ENCODE assay signal across 9 cellular contexts in genomic region chr19:41753936-41754529, GRCh38. TPM values are rescaled to one million over a fixed set of nuclear protein-coding genes. Genes with fewer than 3 reads are reported as not detected.
DNase-seq lines count a peak whose midpoint lies in the region; ATAC-seq, FAIRE-seq and TF ChIP-seq lines count a peak whose summit lies in the region.
"Had no signal": no experiment of that assay in that cellular context is flagged by ENCODE, and none has a peak within 500 bp of the region (broad histone marks: within the 10 kb centered on the region; RNA-seq: fewer than 3 reads in every experiment).

No MANE protein-coding gene starts in this region.

- H3K4me3 ChIP-seq in Jurkat, Clone E6-1 (ENCODE audit: low read length), result no peak overlapping the region

- no peak for DNase-seq in D721Med (ENCODE audit: insufficient read length, low spot score)
- peak; percentile 39 for DNase-seq in Jurkat, Clone E6-1 (ENCODE audit: low read depth, low spot score)
- peak; percentile 55 for DNase-seq in SW480 (ENCODE audit: low spot score)
- peak; percentile 51 for DNase-seq in activated naive CD8-positive, alpha-beta T cell treated with anti-CD3 and anti-CD28 coated beads, Interleukin-2, amount 10 ng/mL, durations not matched to agents 7 days and 5 days
- peak; percentile 38 for DNase-seq in iPS-NIHi7 (ENCODE audit: extremely low spot score)
- DNase-seq in stimulated activated CD4-positive, alpha-beta T cell treated with anti-CD3 and anti-CD28 coated beads, Interleukin-2, amount 100 ng/mL, for 48 hours, result peak; percentile 63 to 74
- no peak for DNase-seq in GOT3 (lab: John Stamatoyannopoulos, UW)
- DNase-seq in SKM-1 (lab: John Stamatoyannopoulos, UW; ENCODE audit: unreplicated experiment), result no peak

- peak; percentile 55 for TF ChIP-seq CTCF in D721Med (IDR thresholded peaks at IDR 0.05; ENCODE audit: insufficient read depth, missing control alignments)

- H3K4me1 Mint-ChIP-seq in activated naive CD8-positive, alpha-beta T cell treated with anti-CD3 and anti-CD28 coated beads, Interleukin-2, amount 10 ng/mL, durations not matched to agents 7 days and 5 days, result peaks cover 2% of the 10 kb centered on the region

- H3K4me3 Mint-ChIP-seq in activated naive CD8-positive, alpha-beta T cell treated with anti-CD3 and anti-CD28 coated beads, Interleukin-2, amount 10 ng/mL, durations not matched to agents 7 days and 5 days, result no peak overlapping the region
- H3K4me3 Mint-ChIP-seq: T-helper 1 cell treated with Interleukin-12 subunit alpha and Interleukin-12 subunit beta and Interleukin-4 antibody, amounts not matched to agents 30 μg/mL and 1 μg/mL, for 36 hours had no signal

- no peaks in the 10 kb centered on the region for H3K9me3 Mint-ChIP-seq in activated naive CD8-positive, alpha-beta T cell treated with anti-CD3 and anti-CD28 coated beads, Interleukin-2, amount 10 ng/mL, durations not matched to agents 7 days and 5 days
- H3K9me3 Mint-ChIP-seq: T-helper 1 cell treated with Interleukin-12 subunit alpha and Interleukin-12 subunit beta and Interleukin-4 antibody, amounts not matched to agents 30 μg/mL and 1 μg/mL, for 36 hours had no signal

- POLR2A ChIA-PET in activated naive CD8-positive, alpha-beta T cell treated with anti-CD3 and anti-CD28 coated beads, Interleukin-2, amount 10 ng/mL, durations not matched to agents 7 days and 5 days (lab: Charles Lee), result no interaction called here

- no peak for FAIRE-seq in D721Med (lab: Jason Lieb, UNC)

- peak; percentile 79 for ATAC-seq in activated naive CD8-positive, alpha-beta T cell treated with anti-CD3 and anti-CD28 coated beads, Interleukin-2, amount 10 ng/mL, durations not matched to agents 7 days and 5 days (ENCODE audit: low read depth)

- peaks cover 38% of the 10 kb centered on the region for H3K27me3 Mint-ChIP-seq in activated naive CD8-positive, alpha-beta T cell treated with anti-CD3 and anti-CD28 coated beads, Interleukin-2, amount 10 ng/mL, durations not matched to agents 7 days and 5 days

- no peaks in the 10 kb centered on the region for H3K36me3 Mint-ChIP-seq in activated naive CD8-positive, alpha-beta T cell treated with anti-CD3 and anti-CD28 coated beads, Interleukin-2, amount 10 ng/mL, durations not matched to agents 7 days and 5 days

- no peak overlapping the region for H3K27ac Mint-ChIP-seq in activated naive CD8-positive, alpha-beta T cell treated with anti-CD3 and anti-CD28 coated beads, Interleukin-2, amount 10 ng/mL, durations not matched to agents 7 days and 5 days
- H3K27ac Mint-ChIP-seq: T-helper 1 cell treated with Interleukin-12 subunit alpha and Interleukin-12 subunit beta and Interleukin-4 antibody, amounts not matched to agents 30 μg/mL and 1 μg/mL, for 36 hours had no signal

RNA-seq across cellular contexts. Expression of gene CEACAM6, which starts 1.3 kb away (rescaled TPM):
- polyA plus RNA-seq in Jurkat, Clone E6-1 (2012; ENCODE audit: insufficient read depth, insufficient read length), result not detected
- total RNA-seq in activated naive CD8-positive, alpha-beta T cell treated with anti-CD3 and anti-CD28 coated beads, Interleukin-2, amount 10 ng/mL, durations not matched to agents 7 days and 5 days, result not detected

RNA-seq across cellular contexts. Expression of gene CEACAM3, which starts 42.4 kb away (rescaled TPM):
- polyA plus RNA-seq in Jurkat, Clone E6-1 (2012; ENCODE audit: insufficient read depth, insufficient read length), result not detected
- total RNA-seq in activated naive CD8-positive, alpha-beta T cell treated with anti-CD3 and anti-CD28 coated beads, Interleukin-2, amount 10 ng/mL, durations not matched to agents 7 days and 5 days, result not detected

RNA-seq across cellular contexts. Expression of gene CEACAM5, which starts 45.6 kb away (rescaled TPM):
- polyA plus RNA-seq in Jurkat, Clone E6-1 (2012; ENCODE audit: insufficient read depth, insufficient read length), result not detected
- total RNA-seq in activated naive CD8-positive, alpha-beta T cell treated with anti-CD3 and anti-CD28 coated beads, Interleukin-2, amount 10 ng/mL, durations not matched to agents 7 days and 5 days, result not detected

Comparison
In these comparisons a context has a peak if more than half of its experiments do, and no peak if none do; other contexts are left out.
1. DNase-seq: peak in Jurkat, Clone E6-1 (single experiment), SW480 (single experiment), activated naive CD8-positive, alpha-beta T cell treated with anti-CD3 and anti-CD28 coated beads, Interleukin-2, amount 10 ng/mL, durations not matched to agents 7 days and 5 days (single experiment), iPS-NIHi7 (single experiment) and stimulated activated CD4-positive, alpha-beta T cell treated with anti-CD3 and anti-CD28 coated beads, Interleukin-2, amount 100 ng/mL, for 48 hours (2 of 2); none in D721Med (single experiment), GOT3 (single experiment) and SKM-1 (single experiment).